Comparison of ENCODE assay signal across 1 cellular context in genomic region chr6:43274916-43275597, GRCh38.
TF ChIP-seq lines count a peak whose summit lies in the region.

No MANE protein-coding gene starts in this region.

TF ChIP-seq in HepG2, 621 proteins besides CTCF, POLR2A, EP300 and RAD21 (continued from another document and continues in another):
- peak; percentile 64; the same call in 1 of the 2 replicates for TF ChIP-seq ZNF777 (CRISPR knock-in tag; IDR thresholded peaks at IDR 0.05)
- no peak for TF ChIP-seq ZNF33A (CRISPR knock-in tag; IDR thresholded peaks at IDR 0.05; ENCODE audit: borderline replicate concordance)
- no peak for TF ChIP-seq RNF2 (conservative IDR thresholded peaks at IDR 0.05; ENCODE audit: low read depth)
- TF ChIP-seq MAFK (conservative IDR thresholded peaks at IDR 0.05 in 1 of 2, IDR thresholded peaks at IDR 0.05 in 1 of 2; ENCODE audit: low read length in 2 of 2) = no peak
- TF ChIP-seq RFXAP (CRISPR knock-in tag; IDR thresholded peaks at IDR 0.05; ENCODE audit: borderline replicate concordance) = peak; percentile 59; the same call in 1 of the 2 replicates
- TF ChIP-seq SP140L (CRISPR knock-in tag; IDR thresholded peaks at IDR 0.05; ENCODE audit: borderline replicate concordance) = no peak
- TF ChIP-seq ZFP62 (CRISPR knock-in tag; IDR thresholded peaks at IDR 0.05) = no peak
- TF ChIP-seq ZNF235 (CRISPR knock-in tag; IDR thresholded peaks at IDR 0.05; ENCODE audit: borderline replicate concordance) = peak; percentile 93; the same call in 1 of the 2 replicates
- no peak for TF ChIP-seq EZH2 (conservative IDR thresholded peaks at IDR 0.05; ENCODE audit: low read depth, low read length)
- peak; percentile 78 for TF ChIP-seq RXRA (CRISPR knock-in tag; IDR thresholded peaks at IDR 0.05)
- peak; percentile 98 for TF ChIP-seq BRD4 (CRISPR knock-in tag; IDR thresholded peaks at IDR 0.05)
- TF ChIP-seq ZNF30 (CRISPR knock-in tag; IDR thresholded peaks at IDR 0.05) = peak; percentile 72; the same call in 1 of the 2 replicates
- TF ChIP-seq FLYWCH1 (CRISPR knock-in tag; IDR thresholded peaks at IDR 0.05) = no peak
- no peak for TF ChIP-seq ZNF605 (CRISPR knock-in tag; IDR thresholded peaks at IDR 0.05)
- peak; percentile 84 for TF ChIP-seq MED8 (CRISPR knock-in tag; IDR thresholded peaks at IDR 0.05; ENCODE audit: insufficient replicate concordance)
- TF ChIP-seq KDM5A (IDR thresholded peaks at IDR 0.05; ENCODE audit: borderline replicate concordance, low read length) = no peak; the same call in 1 of the 2 replicates
- no peak for TF ChIP-seq CENPBD1 (CRISPR knock-in tag; IDR thresholded peaks at IDR 0.05; ENCODE audit: borderline replicate concordance, low read depth)
- TF ChIP-seq ZMYM2 (CRISPR knock-in tag; IDR thresholded peaks at IDR 0.05) = no peak
- peak; percentile 90; the same call in 1 of the 2 replicates for TF ChIP-seq ZNF101 (CRISPR knock-in tag; IDR thresholded peaks at IDR 0.05; ENCODE audit: borderline replicate concordance, low read depth)
- TF ChIP-seq FIP1L1 (IDR thresholded peaks at IDR 0.05; ENCODE audit: borderline replicate concordance, insufficient read depth, low read depth, low read length) = no peak
- TF ChIP-seq TARDBP (CRISPR knock-in tag; IDR thresholded peaks at IDR 0.05) = peak; percentile 73
- TF ChIP-seq HMG20B (CRISPR knock-in tag; conservative IDR thresholded peaks at IDR 0.05) = no peak
- TF ChIP-seq SOX6 (IDR thresholded peaks at IDR 0.05) = no peak
- TF ChIP-seq SOX6 (CRISPR knock-in tag; IDR thresholded peaks at IDR 0.05) = peak; percentile 27; the same call in 1 of the 2 replicates
- TF ChIP-seq ZBTB46 (CRISPR knock-in tag; IDR thresholded peaks at IDR 0.05; ENCODE audit: borderline replicate concordance) = peak; percentile 99
- no peak for TF ChIP-seq ZEB1 (IDR thresholded peaks at IDR 0.05; ENCODE audit: insufficient replicate concordance, low read depth)
- TF ChIP-seq, protein P1, sequence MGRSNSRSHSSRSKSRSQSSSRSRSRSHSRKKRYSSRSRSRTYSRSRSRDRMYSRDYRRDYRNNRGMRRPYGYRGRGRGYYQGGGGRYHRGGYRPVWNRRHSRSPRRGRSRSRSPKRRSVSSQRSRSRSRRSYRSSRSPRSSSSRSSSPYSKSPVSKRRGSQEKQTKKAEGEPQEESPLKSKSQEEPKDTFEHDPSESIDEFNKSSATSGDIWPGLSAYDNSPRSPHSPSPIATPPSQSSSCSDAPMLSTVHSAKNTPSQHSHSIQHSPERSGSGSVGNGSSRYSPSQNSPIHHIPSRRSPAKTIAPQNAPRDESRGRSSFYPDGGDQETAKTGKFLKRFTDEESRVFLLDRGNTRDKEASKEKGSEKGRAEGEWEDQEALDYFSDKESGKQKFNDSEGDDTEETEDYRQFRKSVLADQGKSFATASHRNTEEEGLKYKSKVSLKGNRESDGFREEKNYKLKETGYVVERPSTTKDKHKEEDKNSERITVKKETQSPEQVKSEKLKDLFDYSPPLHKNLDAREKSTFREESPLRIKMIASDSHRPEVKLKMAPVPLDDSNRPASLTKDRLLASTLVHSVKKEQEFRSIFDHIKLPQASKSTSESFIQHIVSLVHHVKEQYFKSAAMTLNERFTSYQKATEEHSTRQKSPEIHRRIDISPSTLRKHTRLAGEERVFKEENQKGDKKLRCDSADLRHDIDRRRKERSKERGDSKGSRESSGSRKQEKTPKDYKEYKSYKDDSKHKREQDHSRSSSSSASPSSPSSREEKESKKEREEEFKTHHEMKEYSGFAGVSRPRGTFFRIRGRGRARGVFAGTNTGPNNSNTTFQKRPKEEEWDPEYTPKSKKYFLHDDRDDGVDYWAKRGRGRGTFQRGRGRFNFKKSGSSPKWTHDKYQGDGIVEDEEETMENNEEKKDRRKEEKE (IDR thresholded peaks at IDR 0.05) = no peak
- peak; percentile 64 for TF ChIP-seq DMAP1 (CRISPR knock-in tag; IDR thresholded peaks at IDR 0.05)
- TF ChIP-seq ZBTB20 (CRISPR knock-in tag; IDR thresholded peaks at IDR 0.05; ENCODE audit: borderline replicate concordance, low read depth) = peak; percentile 47; the same call in 1 of the 2 replicates
- no peak for TF ChIP-seq ZNF672 (CRISPR knock-in tag; IDR thresholded peaks at IDR 0.05)
- TF ChIP-seq SNRNP70 (IDR thresholded peaks at IDR 0.05; ENCODE audit: low read depth, low read length) = no peak
- 0 out of 2 replicates have a peak, but pooled peaks have one; percentile 35 for TF ChIP-seq ZNF335 (CRISPR knock-in tag; IDR thresholded peaks at IDR 0.05)
- TF ChIP-seq, protein P2, sequence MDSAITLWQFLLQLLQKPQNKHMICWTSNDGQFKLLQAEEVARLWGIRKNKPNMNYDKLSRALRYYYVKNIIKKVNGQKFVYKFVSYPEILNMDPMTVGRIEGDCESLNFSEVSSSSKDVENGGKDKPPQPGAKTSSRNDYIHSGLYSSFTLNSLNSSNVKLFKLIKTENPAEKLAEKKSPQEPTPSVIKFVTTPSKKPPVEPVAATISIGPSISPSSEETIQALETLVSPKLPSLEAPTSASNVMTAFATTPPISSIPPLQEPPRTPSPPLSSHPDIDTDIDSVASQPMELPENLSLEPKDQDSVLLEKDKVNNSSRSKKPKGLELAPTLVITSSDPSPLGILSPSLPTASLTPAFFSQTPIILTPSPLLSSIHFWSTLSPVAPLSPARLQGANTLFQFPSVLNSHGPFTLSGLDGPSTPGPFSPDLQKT (CRISPR knock-in tag; IDR thresholded peaks at IDR 0.05; ENCODE audit: borderline replicate concordance) = no peak
- TF ChIP-seq SIN3A (IDR thresholded peaks at IDR 0.05; ENCODE audit: borderline replicate concordance, low read depth, low read length) = no peak
- TF ChIP-seq ZNF414 (CRISPR knock-in tag; IDR thresholded peaks at IDR 0.05) = peak; percentile 84; the same call in 1 of the 2 replicates
- TF ChIP-seq, protein P3, sequence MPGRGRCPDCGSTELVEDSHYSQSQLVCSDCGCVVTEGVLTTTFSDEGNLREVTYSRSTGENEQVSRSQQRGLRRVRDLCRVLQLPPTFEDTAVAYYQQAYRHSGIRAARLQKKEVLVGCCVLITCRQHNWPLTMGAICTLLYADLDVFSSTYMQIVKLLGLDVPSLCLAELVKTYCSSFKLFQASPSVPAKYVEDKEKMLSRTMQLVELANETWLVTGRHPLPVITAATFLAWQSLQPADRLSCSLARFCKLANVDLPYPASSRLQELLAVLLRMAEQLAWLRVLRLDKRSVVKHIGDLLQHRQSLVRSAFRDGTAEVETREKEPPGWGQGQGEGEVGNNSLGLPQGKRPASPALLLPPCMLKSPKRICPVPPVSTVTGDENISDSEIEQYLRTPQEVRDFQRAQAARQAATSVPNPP (CRISPR knock-in tag; IDR thresholded peaks at IDR 0.05) = no peak
- peak; percentile 88 for TF ChIP-seq HOXA3 (CRISPR knock-in tag; IDR thresholded peaks at IDR 0.05)
- TF ChIP-seq ZNF746 (CRISPR knock-in tag; IDR thresholded peaks at IDR 0.05) = peak; percentile 94
- 0 out of 2 replicates have a peak, but pooled peaks have one; percentile 22 for TF ChIP-seq DZIP1 (CRISPR knock-in tag; IDR thresholded peaks at IDR 0.05)
- TF ChIP-seq ZNF615 (CRISPR knock-in tag; IDR thresholded peaks at IDR 0.05; ENCODE audit: borderline replicate concordance) = no peak
- TF ChIP-seq DNMT1 (CRISPR knock-in tag; IDR thresholded peaks at IDR 0.05) = peak; percentile 70; the same call in 1 of the 2 replicates
- no peak for TF ChIP-seq TOE1 (CRISPR knock-in tag; IDR thresholded peaks at IDR 0.05)
- TF ChIP-seq RBAK (CRISPR knock-in tag; IDR thresholded peaks at IDR 0.05) = no peak
- TF ChIP-seq FOXC1 (CRISPR knock-in tag; IDR thresholded peaks at IDR 0.05; ENCODE audit: borderline replicate concordance) = peak; percentile 91
- TF ChIP-seq ARID2 (CRISPR knock-in tag; IDR thresholded peaks at IDR 0.05; ENCODE audit: borderline replicate concordance) = no peak
- 0 out of 2 replicates have a peak, but pooled peaks have one; percentile 60 for TF ChIP-seq AHR (CRISPR knock-in tag; IDR thresholded peaks at IDR 0.05)
- TF ChIP-seq ZNF678 (CRISPR knock-in tag; IDR thresholded peaks at IDR 0.05) = peak; percentile 97
- peak; percentile 17; the same call in 1 of the 2 replicates for TF ChIP-seq NRL (CRISPR knock-in tag; IDR thresholded peaks at IDR 0.05; ENCODE audit: borderline replicate concordance)
- peak; percentile 61; the same call in 1 of the 2 replicates for TF ChIP-seq CSRNP1 (CRISPR knock-in tag; IDR thresholded peaks at IDR 0.05)
- peak; percentile 64; the same call in 1 of the 2 replicates for TF ChIP-seq DPF2 (CRISPR knock-in tag; IDR thresholded peaks at IDR 0.05; ENCODE audit: borderline replicate concordance, low read depth)
- TF ChIP-seq ZNF350 (CRISPR knock-in tag; IDR thresholded peaks at IDR 0.05; ENCODE audit: borderline replicate concordance, low read depth) = no peak
- peak; percentile 86; the same call in 1 of the 2 replicates for TF ChIP-seq ZBTB38 (CRISPR knock-in tag; IDR thresholded peaks at IDR 0.05)
- TF ChIP-seq MLLT10 (CRISPR knock-in tag; IDR thresholded peaks at IDR 0.05) = no peak
- peak; percentile 93; the same call in 1 of the 2 replicates for TF ChIP-seq IRX3 (CRISPR knock-in tag; IDR thresholded peaks at IDR 0.05; ENCODE audit: borderline replicate concordance, low read depth)
- TF ChIP-seq GATAD1 (CRISPR knock-in tag; IDR thresholded peaks at IDR 0.05) = no peak
- TF ChIP-seq MIXL1 (CRISPR knock-in tag; IDR thresholded peaks at IDR 0.05) = no peak
- no peak for TF ChIP-seq IRF1 (CRISPR knock-in tag; IDR thresholded peaks at IDR 0.05; ENCODE audit: low read depth)
- TF ChIP-seq, protein P4, sequence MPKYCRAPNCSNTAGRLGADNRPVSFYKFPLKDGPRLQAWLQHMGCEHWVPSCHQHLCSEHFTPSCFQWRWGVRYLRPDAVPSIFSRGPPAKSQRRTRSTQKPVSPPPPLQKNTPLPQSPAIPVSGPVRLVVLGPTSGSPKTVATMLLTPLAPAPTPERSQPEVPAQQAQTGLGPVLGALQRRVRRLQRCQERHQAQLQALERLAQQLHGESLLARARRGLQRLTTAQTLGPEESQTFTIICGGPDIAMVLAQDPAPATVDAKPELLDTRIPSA (CRISPR knock-in tag; IDR thresholded peaks at IDR 0.05; ENCODE audit: borderline replicate concordance) = no peak; the same call in 1 of the 2 replicates
- TF ChIP-seq ZNF792 (CRISPR knock-in tag; IDR thresholded peaks at IDR 0.05) = no peak; the same call in 1 of the 2 replicates
